In the genomic region with DNA sequence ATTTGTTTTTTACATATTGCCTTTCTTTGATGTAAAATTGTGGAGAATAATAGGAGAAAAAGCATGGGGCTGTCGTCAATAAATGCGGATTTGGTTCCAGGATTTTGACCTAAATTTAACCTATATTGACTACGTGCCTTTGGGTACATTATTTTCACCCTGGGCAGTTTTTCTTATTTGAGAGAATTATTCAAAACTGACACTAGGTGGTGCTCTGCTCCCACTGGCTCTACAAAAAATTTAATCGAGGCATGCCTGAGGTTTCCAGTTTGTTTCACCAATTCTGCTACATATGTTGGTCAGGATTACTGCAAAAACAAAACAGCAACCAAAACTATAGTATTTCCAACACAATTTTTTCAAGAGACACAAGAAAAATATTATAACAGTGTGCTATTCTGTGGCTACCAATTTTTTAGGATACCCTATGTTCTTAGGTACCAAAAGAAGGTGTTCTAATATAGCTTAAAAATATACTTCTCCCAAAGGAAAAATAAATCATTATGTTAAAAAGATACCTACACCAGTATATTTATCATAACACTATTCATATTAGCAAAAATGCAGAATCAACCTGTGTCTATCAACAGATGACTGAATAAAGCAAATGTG, we compare ENCODE assay signal across 9 cellular contexts. TPM values are rescaled to one million over a fixed set of nuclear protein-coding genes. Genes with fewer than 3 reads are reported as not detected.
DNase-seq lines count a peak whose midpoint lies in the region; ATAC-seq and TF ChIP-seq lines count a peak whose summit lies in the region.
"Had no signal": no experiment of that assay in that cellular context is flagged by ENCODE, and none has a peak within 500 bp of the region (broad histone marks: within the 10 kb centered on the region; RNA-seq: fewer than 3 reads in every experiment).

No MANE protein-coding gene starts in this region.

- no peaks in the 10 kb centered on the region for H3K9me2 ChIP-seq in hepatocyte (replicated peaks; ENCODE audit: insufficient read depth)

- ATAC-seq in GM21367 (IDR thresholded peaks at IDR 0.05; ENCODE audit: unreplicated experiment) = peak; percentile 51

- H3K9me3 ChIP-seq in hepatocyte (ENCODE audit: low read depth) (no peaks in the 10 kb centered on the region), tibial artery (no peaks in the 10 kb centered on the region)

- H4K20me1 ChIP-seq in hepatocyte (ENCODE audit: insufficient read depth, poor library complexity, severe bottlenecking) = no peaks in the 10 kb centered on the region

- no peak overlapping the region for H3K27ac ChIP-seq in hepatocyte
- no peak overlapping the region for H3K27ac ChIP-seq in tibial artery

- H3K79me2 ChIP-seq in hepatocyte = no peaks in the 10 kb centered on the region

- H3K4me1 ChIP-seq in hepatocyte (ENCODE audit: insufficient read depth) = no peaks in the 10 kb centered on the region
- H3K4me1 ChIP-seq in tibial artery = no peaks in the 10 kb centered on the region

- peak; percentile 23 to 63 for DNase-seq in NCI-H446 (lab: John Stamatoyannopoulos, UW)
- no peak for DNase-seq in NCI-H446 treated with DMSO at 0.1 percent for 48 hours (lab: John Stamatoyannopoulos, UW)
- peak; percentile 69 for DNase-seq in NAMALWA (ENCODE audit: low spot score)
- peak; percentile 61 for DNase-seq in hepatocyte (ENCODE audit: low spot score)
- DNase-seq in tibial artery = no peak
- DNase-seq in islet precursor cell = no peak

- H3K4me2 ChIP-seq in hepatocyte = no peak overlapping the region

- H3K36me3 ChIP-seq in hepatocyte (replicated peaks; ENCODE audit: insufficient read depth, low read depth) = no peaks in the 10 kb centered on the region
- no peaks in the 10 kb centered on the region for H3K36me3 ChIP-seq in tibial artery

- TF ChIP-seq CTCF in WI38 (IDR thresholded peaks at IDR 0.05; ENCODE audit: low read depth, low read length) = peak; percentile 48; the same call in 1 of the 2 replicates
- peak; percentile 75 for TF ChIP-seq CTCF in hepatocyte (IDR thresholded peaks at IDR 0.05; ENCODE audit: poor library complexity)
- peak; percentile 66 to 79 for TF ChIP-seq CTCF in tibial artery (IDR thresholded peaks at IDR 0.05)

- H3K27me3 ChIP-seq in hepatocyte (no peaks in the 10 kb centered on the region), tibial artery (peaks cover 0 to 4% of the 10 kb centered on the region in 2 donors)

- no peak overlapping the region for H2AFZ ChIP-seq in hepatocyte

- H3K4me3 ChIP-seq in WI38 (ENCODE audit: low read depth, low read length) (no peak overlapping the region), hepatocyte (no peak overlapping the region), tibial artery (no peak overlapping the region)

- intact Hi-C loops in tibial artery (cut with DNase I; ENCODE audit: low total_unique reads) = loop anchor here (5.0 kb wide), 1 partner anchor 106 kb away; no protein-coding TSS in a partner anchor

- WGBS in hepatocyte (ENCODE audit: low lambda C conversion rate, missing lambda C conversion rate) = 10% methylated on average over 4 of the region's 4 CpGs

RNA-seq across cellular contexts. Expression of a gene that starts 48.6 kb away (rescaled TPM):
- 0.24 and 0.60 TPM in 2 replicates for total RNA-seq in hepatocyte
- polyA plus RNA-seq in hepatocyte = 0.96 TPM in 1 of 2 replicates, not detected in the other
- total RNA-seq: CD4-positive, CD25-positive, alpha-beta regulatory T cell had no signal
- polyA plus RNA-seq: CD4-positive, CD25-positive, alpha-beta regulatory T cell had no signal

RNA-seq across cellular contexts. Expression of a gene that starts 58.2 kb away (rescaled TPM):
- total RNA-seq in hepatocyte = 124 and 126 TPM in 2 replicates
- polyA plus RNA-seq in hepatocyte = 104 and 115 TPM in 2 replicates
- total RNA-seq: CD4-positive, CD25-positive, alpha-beta regulatory T cell had no signal

Comparison
In these comparisons a context has a peak if more than half of its experiments do, and no peak if none do; other contexts are left out.
1. DNase-seq: peak in NCI-H446 (2 of 2), NAMALWA (single experiment) and hepatocyte (single experiment); none in NCI-H446 treated with DMSO at 0.1 percent for 48 hours (single experiment), tibial artery (0 of 2) and islet precursor cell (single experiment).
2. Peak in every context shown above with its lines, with median percentiles within 50 percentile points of each other: CTCF ChIP-seq.